ENCODE assay signal across 22 cellular contexts in genomic region chr1:231220801-231221200, GRCh38. TPM values are rescaled to one million over a fixed set of nuclear protein-coding genes. Genes with fewer than 3 reads are reported as not detected.
DNase-seq lines count a peak whose midpoint lies in the region; ATAC-seq and TF ChIP-seq lines count a peak whose summit lies in the region.
"Had no signal": no experiment of that assay in that cellular context is flagged by ENCODE, and none has a peak within 500 bp of the region (broad histone marks: within the 10 kb centered on the region; RNA-seq: fewer than 3 reads in every experiment).

No MANE protein-coding gene starts in this region.

- BruUV-seq in Caco-2 (replicated peaks; lab: Mats Ljungman, UMichigan): no TSS peak

- no peaks in the 10 kb centered on the region for H3K9me3 Mint-ChIP-seq in Caco-2 (ENCODE audit: unreplicated experiment)
- H3K9me3 Mint-ChIP-seq: CD14-positive monocyte; CD4-positive, alpha-beta memory T cell; CD8-positive, alpha-beta memory T cell had no signal

- TF ChIP-seq CTCF in Caco-2 (IDR thresholded peaks at IDR 0.05; ENCODE audit: insufficient read depth in 1 of 2, low read depth in 1 of 2, low read length in 1 of 2, severe bottlenecking in 1 of 2, unreplicated experiment in 1 of 2) (no peak), spleen (IDR thresholded peaks at IDR 0.05 in 8 of 11, conservative IDR thresholded peaks at IDR 0.05 in 3 of 11) (no peak)

- 89 to 94% (median 92%) methylated on average over 11 of the region's 11 CpGs for WGBS in spleen, 5 donors

- H3K27ac ChIP-seq in spleen: no peak overlapping the region
- H3K27ac ChIP-seq: BLaER1 had no signal

- H3K4me3 Mint-ChIP-seq in Caco-2 (ENCODE audit: unreplicated experiment): no peak overlapping the region
- H3K4me3 Mint-ChIP-seq: CD14-positive monocyte; CD4-positive, alpha-beta memory T cell; CD4-positive, CD25-positive, alpha-beta regulatory T cell; CD8-positive, alpha-beta memory T cell had no signal

- no peak overlapping the region for H3K4me3 ChIP-seq in Caco-2 (ENCODE audit: low read depth, low read length)
- no peak overlapping the region for H3K4me3 ChIP-seq in spleen
- H3K4me3 ChIP-seq: BLaER1, GM12878 had no signal

- H3K9me3 ChIP-seq in Caco-2: no peaks in the 10 kb centered on the region
- H3K9me3 ChIP-seq in spleen: no peaks in the 10 kb centered on the region
- H3K9me3 ChIP-seq: BE2C, BLaER1 had no signal

- DNase-seq in Caco-2: no peak
- DNase-seq in ELF-1 (ENCODE audit: low read depth, low spot score): peak; percentile 12
- DNase-seq in spleen: peak; percentile 45
- no peak for DNase-seq in midbrain (lab: John Stamatoyannopoulos, UW)
- DNase-seq in ecto neural progenitor cell (ENCODE audit: low spot score): no peak
- DNase-seq: 8988T; ACHN; BE2C; C1 segment of cervical spinal cord; Calu3; CD4-positive, alpha-beta memory T cell; CD4-positive, CD25-positive, alpha-beta regulatory T cell; CD8-positive, alpha-beta memory T cell; COR-L47; DMS79 treated with DMSO at 0.1 percent for 48 hours; GDM1 had no signal

- H3K4me1 Mint-ChIP-seq in Caco-2 (ENCODE audit: low read depth, unreplicated experiment): peaks cover 38% of the 10 kb centered on the region
- H3K4me1 Mint-ChIP-seq: CD14-positive monocyte had no signal

- no peak for TF ChIP-seq POLR2A in spleen (IDR thresholded peaks at IDR 0.05)

- no peak for ATAC-seq in HG02885 (IDR thresholded peaks at IDR 0.05; ENCODE audit: poor library complexity, unreplicated experiment)
- ATAC-seq: GM12878 had no signal

- CTCF ChIA-PET in Caco-2 (lab: Charles Lee): interaction anchor here (1.5 kb wide), 1 partner anchor 13 kb away, joined by 9 read pairs; no protein-coding TSS in a partner anchor

- POLR2A ChIA-PET in Caco-2 (lab: Charles Lee): interaction anchor here (1.9 kb wide), 1 partner anchor 13 kb away, joined by 9 read pairs; no protein-coding TSS in a partner anchor

- intact Hi-C loops in Caco-2 (cut with micrococcal nuclease; ENCODE audit: unreplicated experiment): no loop called here
- intact Hi-C loops in spleen (cut with DNase I; ENCODE audit: low total_unique reads): no loop called here

- no peaks in the 10 kb centered on the region; the same call in 1 of the 2 replicates for H3K36me3 ChIP-seq in Caco-2 (ENCODE audit: control insufficient read depth, insufficient read depth, low read length)
- peaks cover 4 to 44% (median 26%) of the 10 kb centered on the region in 6 donors for H3K36me3 ChIP-seq in spleen

- H3K36me3 Mint-ChIP-seq in Caco-2 (ENCODE audit: insufficient read depth, unreplicated experiment): peaks cover 39% of the 10 kb centered on the region

- peak overlapping the region; percentile 95 for H3K27ac Mint-ChIP-seq in Caco-2 (ENCODE audit: unreplicated experiment)
- H3K27ac Mint-ChIP-seq: CD4-positive, alpha-beta memory T cell; CD8-positive, alpha-beta memory T cell had no signal

- H3K27me3 ChIP-seq in Caco-2 (replicated peaks; ENCODE audit: control insufficient read depth, insufficient read depth, low read length) (no peaks in the 10 kb centered on the region), spleen (replicated peaks in 1 of 7) (no peaks in the 10 kb centered on the region)
- H3K27me3 ChIP-seq: BE2C, BLaER1 had no signal

- H3K4me1 ChIP-seq in Caco-2 (peaks cover 50% of the 10 kb centered on the region), spleen (peaks cover 0 to 6% (median 0%) of the 10 kb centered on the region in 6 donors)
- H3K4me1 ChIP-seq: BE2C had no signal

- H3K27me3 Mint-ChIP-seq in Caco-2 (ENCODE audit: insufficient read depth, unreplicated experiment): no peaks in the 10 kb centered on the region

RNA-seq across cellular contexts. Expression of gene GNPAT, which starts 20.2 kb away (rescaled TPM):
- total RNA-seq in Caco-2 (2022): 64.4 and 72.8 TPM in 2 replicates
- 10 to 100 TPM; 27.9 to 42.6 (median 33.7) TPM for total RNA-seq in spleen
- polyA plus RNA-seq in spleen: 10 to 100 TPM; 27.7 to 42.9 (median 42.6) TPM

RNA-seq across cellular contexts. Expression of gene TRIM67, which starts 58.9 kb away (rescaled TPM):
- 0.54 and 0.58 TPM in 2 replicates for total RNA-seq in Caco-2 (2022)
- total RNA-seq in spleen: under 1 TPM in 1 of 7 donors, not detected in 6; 0.06 TPM
- polyA plus RNA-seq in spleen: under 1 TPM in 2 of 3 donors, not detected in 1; under 0.01 TPM
- total RNA-seq: CD4-positive, alpha-beta memory T cell; CD4-positive, CD25-positive, alpha-beta regulatory T cell; CD8-positive, alpha-beta memory T cell; G401; GM12878 had no signal
- polyA plus RNA-seq: AG04450; CD14-positive monocyte; CD4-positive, alpha-beta memory T cell; CD4-positive, CD25-positive, alpha-beta regulatory T cell; CD8-positive, alpha-beta memory T cell had no signal

Comparison
In these comparisons a context has a peak if more than half of its experiments do, and no peak if none do; other contexts are left out.
1. DNase-seq: peak in ELF-1 (single experiment) and spleen (single experiment); none in Caco-2 (0 of 2), midbrain (single experiment) and ecto neural progenitor cell (single experiment).